In genomic region chr7:25578991-25579687, GRCh38 we compare ENCODE assay signal across 12 cellular contexts.
"Had no signal": no experiment of that assay in that cellular context is flagged by ENCODE, and none has a peak within 500 bp of the region (broad histone marks: within the 10 kb centered on the region; RNA-seq: fewer than 3 reads in every experiment).

No MANE protein-coding gene starts in this region.

- H3K9me3 ChIP-seq: thyroid gland had no signal

- H3K9me3 Mint-ChIP-seq: activated CD4-positive, alpha-beta T cell treated with anti-CD3 and anti-CD28 coated beads, Interleukin-2, amount 10 ng/mL, durations not matched to agents 7 days and 5 days; activated T-helper 1 cell treated with anti-CD3 and anti-CD28 coated beads, Interleukin-12 subunit alpha, Interleukin-12 subunit beta, Interleukin-2, Interleukin-4 antibody, amounts not matched to agents 30 ng/mL and 10 ng/mL and 1 ng/mL, durations not matched to agents 14 hours and 24 hours and 36 hours; stimulated activated memory B cell treated with anti-CD40 and anti-IgM and Interleukin-4, amounts not matched to agents 10 μg/mL and 1 μg/mL and 100 μg/mL, for 72 hours; T-helper 2 cell treated with Interferon-gamma antibody and Interleukin-4, amounts not matched to agents 5 μg/mL and 100 μg/mL, for 36 hours had no signal

- H3K4me3 Mint-ChIP-seq: activated CD4-positive, alpha-beta T cell treated with anti-CD3 and anti-CD28 coated beads, Interleukin-2, amount 10 ng/mL, durations not matched to agents 7 days and 5 days; activated T-helper 1 cell treated with anti-CD3 and anti-CD28 coated beads, Interleukin-12 subunit alpha, Interleukin-12 subunit beta, Interleukin-2, Interleukin-4 antibody, amounts not matched to agents 30 ng/mL and 10 ng/mL and 1 ng/mL, durations not matched to agents 14 hours and 24 hours and 36 hours; naive thymus-derived CD4-positive, alpha-beta T cell; stimulated activated memory B cell treated with anti-CD40 and anti-IgM and Interleukin-4, amounts not matched to agents 10 μg/mL and 1 μg/mL and 100 μg/mL, for 72 hours; T-helper 2 cell treated with Interferon-gamma antibody and Interleukin-4, amounts not matched to agents 5 μg/mL and 100 μg/mL, for 36 hours had no signal

- H3K4me1 Mint-ChIP-seq: activated CD4-positive, alpha-beta T cell treated with anti-CD3 and anti-CD28 coated beads, Interleukin-2, amount 10 ng/mL, durations not matched to agents 7 days and 5 days; stimulated activated memory B cell treated with anti-CD40 and anti-IgM and Interleukin-4, amounts not matched to agents 10 μg/mL and 1 μg/mL and 100 μg/mL, for 72 hours had no signal

- H3K27ac Mint-ChIP-seq: activated CD4-positive, alpha-beta T cell treated with anti-CD3 and anti-CD28 coated beads, Interleukin-2, amount 10 ng/mL, durations not matched to agents 7 days and 5 days; activated T-helper 1 cell treated with anti-CD3 and anti-CD28 coated beads, Interleukin-12 subunit alpha, Interleukin-12 subunit beta, Interleukin-2, Interleukin-4 antibody, amounts not matched to agents 30 ng/mL and 10 ng/mL and 1 ng/mL, durations not matched to agents 14 hours and 24 hours and 36 hours; naive thymus-derived CD4-positive, alpha-beta T cell; stimulated activated memory B cell treated with anti-CD40 and anti-IgM and Interleukin-4, amounts not matched to agents 10 μg/mL and 1 μg/mL and 100 μg/mL, for 72 hours; T-helper 2 cell treated with Interferon-gamma antibody and Interleukin-4, amounts not matched to agents 5 μg/mL and 100 μg/mL, for 36 hours had no signal

- H3K79me2 ChIP-seq: parathyroid adenoma had no signal

- DNase-seq: activated CD4-positive, alpha-beta T cell treated with anti-CD3 and anti-CD28 coated beads, Interleukin-2, amount 10 ng/mL, durations not matched to agents 7 days and 5 days; activated naive CD4-positive, alpha-beta T cell treated with Interleukin-2 at 50 U/mL for 16 hours; foreskin melanocyte; left cardiac atrium; naive thymus-derived CD4-positive, alpha-beta T cell; stimulated activated CD4-positive, alpha-beta T cell treated with anti-CD3 and anti-CD28 coated beads, Interleukin-2, amount 100 ng/mL, for 48 hours; thyroid gland had no signal

- H3K27ac ChIP-seq: cardiac muscle cell, parathyroid adenoma, thyroid gland had no signal

- H3K36me3 Mint-ChIP-seq: naive thymus-derived CD4-positive, alpha-beta T cell; stimulated activated memory B cell treated with anti-CD40 and anti-IgM and Interleukin-4, amounts not matched to agents 10 μg/mL and 1 μg/mL and 100 μg/mL, for 72 hours had no signal

- H3K36me3 ChIP-seq: cardiac muscle cell, thyroid gland had no signal

- H3K4me3 ChIP-seq: cardiac muscle cell, thyroid gland had no signal

- H3K27me3 ChIP-seq: cardiac muscle cell, thyroid gland had no signal

- H3K9ac ChIP-seq: parathyroid adenoma had no signal

- H3K4me1 ChIP-seq: parathyroid adenoma, thyroid gland had no signal

- H2AFZ ChIP-seq: parathyroid adenoma had no signal
